ENCODE assay signal across 21 cellular contexts in the genomic region with DNA sequence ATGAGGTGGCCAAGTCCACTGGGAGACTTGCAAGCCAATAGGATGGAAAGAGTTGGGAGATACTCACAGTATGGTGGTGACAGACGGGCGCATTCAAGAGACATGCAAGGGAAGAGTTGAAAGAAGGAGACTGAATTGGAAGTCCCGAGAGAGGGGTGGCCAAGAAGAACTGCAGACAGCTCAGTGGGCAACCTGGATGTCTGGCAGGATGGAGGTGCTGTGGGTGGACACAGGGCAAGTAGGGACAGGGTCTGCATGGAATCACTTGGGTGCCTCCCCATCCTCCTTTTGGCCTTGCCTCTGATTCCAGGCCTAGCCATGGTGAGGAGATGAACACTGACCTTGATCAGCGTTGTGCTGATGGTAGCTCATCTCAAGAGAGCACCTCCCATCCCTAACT.
"Had no signal": no experiment of that assay in that cellular context is flagged by ENCODE, and none has a peak within 500 bp of the region (broad histone marks: within the 10 kb centered on the region; RNA-seq: fewer than 3 reads in every experiment).

No MANE protein-coding gene starts in this region.

- DNase-seq: Karpas-422, KG1, MG63, NCI-H1092, NCI-H1105 treated with DMSO at 0.1 percent for 48 hours, NCI-H1417 treated with DMSO at 0.1 percent for 48 hours, NCI-H146, NCI-H1694 treated with DMSO at 0.1 percent for 48 hours, NCI-H1930, NCI-H2081, NCI-H2107, NCI-H2227 treated with DMSO at 0.1 percent for 48 hours, NCI-H524, NCI-H526 treated with DMSO at 0.1 percent for 48 hours, NCI-H748 treated with DMSO at 0.1 percent for 48 hours, OCI-M1, Right ventricle myocardium superior, RPMI8226, SIG-M5, SK-N-SH had no signal

- H3K4me2 ChIP-seq: SK-N-SH had no signal

- H3K36me3 ChIP-seq: MG63 had no signal

- H3K9ac ChIP-seq: SK-N-SH had no signal

- H3K9me3 ChIP-seq: MG63, SK-N-SH had no signal

- H3K4me3 ChIP-seq: MG63 had no signal

- FAIRE-seq: RCC 7860 had no signal

- H3K27me3 ChIP-seq: MG63 had no signal
